23 cellular contexts compared by ENCODE assay signal in genomic region chr21:45261093-45261492, GRCh38. TPM values are rescaled to one million over a fixed set of nuclear protein-coding genes. Genes with fewer than 3 reads are reported as not detected.
DNase-seq lines count a peak whose midpoint lies in the region; ATAC-seq and TF ChIP-seq lines count a peak whose summit lies in the region.
"Had no signal": no experiment of that assay in that cellular context is flagged by ENCODE, and none has a peak within 500 bp of the region (broad histone marks: within the 10 kb centered on the region; RNA-seq: fewer than 3 reads in every experiment).

No MANE protein-coding gene starts in this region.

- H3K4me1 ChIP-seq in esophagus muscularis mucosa (no peaks in the 10 kb centered on the region), body of pancreas (no peaks in the 10 kb centered on the region)
- H3K4me1 ChIP-seq: BE2C, HAP-1 had no signal

- no peak for ATAC-seq in activated CD8-positive, alpha-beta memory T cell treated with anti-CD3 and anti-CD28 coated beads, Interleukin-2, amount 10 ng/mL, durations not matched to agents 7 days and 5 days
- ATAC-seq in body of pancreas = no peak

- POLR2A ChIA-PET in HEK293T (lab: Yijun Ruan, JAX) = no interaction called here

- TF ChIP-seq POLR2A in esophagus muscularis mucosa (IDR thresholded peaks at IDR 0.05; ENCODE audit: low read depth) (no peak), body of pancreas (IDR thresholded peaks at IDR 0.05) (no peak)

- peaks cover 20% of the 10 kb centered on the region for H3K36me3 Mint-ChIP-seq in activated CD8-positive, alpha-beta memory T cell treated with anti-CD3 and anti-CD28 coated beads, Interleukin-2, amount 10 ng/mL, durations not matched to agents 7 days and 5 days
- H3K36me3 Mint-ChIP-seq in osteocyte (ENCODE audit: unreplicated experiment) = peaks cover 26% of the 10 kb centered on the region
- H3K36me3 Mint-ChIP-seq: CD4-positive, CD25-positive, alpha-beta regulatory T cell had no signal

- peaks cover 28% of the 10 kb centered on the region for H3K4me1 Mint-ChIP-seq in activated CD8-positive, alpha-beta memory T cell treated with anti-CD3 and anti-CD28 coated beads, Interleukin-2, amount 10 ng/mL, durations not matched to agents 7 days and 5 days
- peaks cover 5% of the 10 kb centered on the region for H3K4me1 Mint-ChIP-seq in osteocyte (ENCODE audit: unreplicated experiment)

- no peaks in the 10 kb centered on the region for H3K27me3 ChIP-seq in H7 (ENCODE audit: control insufficient read depth, insufficient read depth, low read length)
- peaks cover 0 to 20% (median 0%) of the 10 kb centered on the region in 4 donors for H3K27me3 ChIP-seq in esophagus muscularis mucosa
- no peaks in the 10 kb centered on the region for H3K27me3 ChIP-seq in body of pancreas
- H3K27me3 ChIP-seq: BE2C had no signal

- H3K27ac Mint-ChIP-seq in activated CD8-positive, alpha-beta memory T cell treated with anti-CD3 and anti-CD28 coated beads, Interleukin-2, amount 10 ng/mL, durations not matched to agents 7 days and 5 days = no peak overlapping the region
- H3K27ac Mint-ChIP-seq in osteocyte (ENCODE audit: unreplicated experiment) = no peak overlapping the region
- H3K27ac Mint-ChIP-seq: CD4-positive, CD25-positive, alpha-beta regulatory T cell had no signal

- TF ChIP-seq EP300 in esophagus muscularis mucosa (IDR thresholded peaks at IDR 0.05) = no peak

- 87% methylated on average over 10 of the region's 10 CpGs for WGBS in esophagus muscularis mucosa
- 87 to 88% methylated on average over 10 of the region's 10 CpGs for WGBS in body of pancreas, 2 donors

- intact Hi-C loops in esophagus muscularis mucosa (cut with DNase I) = no loop called here
- intact Hi-C loops in body of pancreas (cut with DNase I) = no loop called here

- H3K9me3 ChIP-seq in esophagus muscularis mucosa (no peaks in the 10 kb centered on the region), body of pancreas (no peaks in the 10 kb centered on the region)
- H3K9me3 ChIP-seq: BE2C, HAP-1 had no signal

- H3K4me3 ChIP-seq in H7 (ENCODE audit: insufficient read depth, low read depth, low read length) (no peak overlapping the region), esophagus muscularis mucosa (no peak overlapping the region), body of pancreas (no peak overlapping the region)
- H3K4me3 ChIP-seq: HAP-1 had no signal

- CTCF ChIA-PET in activated CD8-positive, alpha-beta memory T cell treated with anti-CD3 and anti-CD28 coated beads, Interleukin-2, amount 10 ng/mL, durations not matched to agents 7 days and 5 days (lab: Charles Lee) = no interaction called here
- CTCF ChIA-PET in HEK293T (lab: Yijun Ruan, JAX) = no interaction called here

- no peaks in the 10 kb centered on the region for H3K9me3 Mint-ChIP-seq in activated CD8-positive, alpha-beta memory T cell treated with anti-CD3 and anti-CD28 coated beads, Interleukin-2, amount 10 ng/mL, durations not matched to agents 7 days and 5 days (ENCODE audit: low read depth)
- H3K9me3 Mint-ChIP-seq in osteocyte (ENCODE audit: unreplicated experiment) = no peaks in the 10 kb centered on the region

- H3K27ac ChIP-seq in esophagus muscularis mucosa (replicated peaks in 1 of 4) (no peak overlapping the region), body of pancreas (no peak overlapping the region)
- H3K27ac ChIP-seq: KMS-11, RWPE1 had no signal

- H3K27me3 Mint-ChIP-seq in activated CD8-positive, alpha-beta memory T cell treated with anti-CD3 and anti-CD28 coated beads, Interleukin-2, amount 10 ng/mL, durations not matched to agents 7 days and 5 days = peaks cover 10% of the 10 kb centered on the region
- H3K27me3 Mint-ChIP-seq in osteocyte (ENCODE audit: unreplicated experiment) = no peaks in the 10 kb centered on the region
- H3K27me3 Mint-ChIP-seq: CD4-positive, CD25-positive, alpha-beta regulatory T cell had no signal

- H3K36me3 ChIP-seq in H7 (replicated peaks; ENCODE audit: control insufficient read depth, insufficient read depth, low read length) = peaks cover 17% of the 10 kb centered on the region
- peaks cover 10 to 39% (median 33%) of the 10 kb centered on the region in 4 donors for H3K36me3 ChIP-seq in esophagus muscularis mucosa
- peaks cover 4 to 16% of the 10 kb centered on the region in 2 donors for H3K36me3 ChIP-seq in body of pancreas (replicated peaks in 1 of 2; ENCODE audit: insufficient read depth in 1 of 2, low read depth in 2 of 2)

- no peak overlapping the region for H3K4me3 Mint-ChIP-seq in activated CD8-positive, alpha-beta memory T cell treated with anti-CD3 and anti-CD28 coated beads, Interleukin-2, amount 10 ng/mL, durations not matched to agents 7 days and 5 days
- H3K4me3 Mint-ChIP-seq in osteocyte (ENCODE audit: unreplicated experiment) = no peak overlapping the region
- H3K4me3 Mint-ChIP-seq: CD4-positive, CD25-positive, alpha-beta regulatory T cell had no signal

- TF ChIP-seq CTCF in esophagus muscularis mucosa (IDR thresholded peaks at IDR 0.05) (no peak), osteocyte (IDR thresholded peaks at IDR 0.05) (no peak), body of pancreas (IDR thresholded peaks at IDR 0.05) (no peak)

- DNase-seq in activated CD8-positive, alpha-beta memory T cell treated with anti-CD3 and anti-CD28 coated beads, Interleukin-2, amount 10 ng/mL, durations not matched to agents 7 days and 5 days = peak; percentile 22
- no peak for DNase-seq in activated CD8-positive, alpha-beta memory T cell treated with anti-CD3 and anti-CD28 coated beads for 24 hours
- DNase-seq in H7 (peak; percentile 28), esophagus muscularis mucosa (ENCODE audit: extremely low spot score) (peak; percentile 57), osteocyte (ENCODE audit: extremely low spot score, unreplicated experiment) (peak; percentile 70), body of pancreas (no peak), HEK293T (ENCODE audit: extremely low spot score) (no peak), medulla oblongata (ENCODE audit: extremely low spot score) (no peak)
- DNase-seq: BE2C; CD4-positive, CD25-positive, alpha-beta regulatory T cell; DMS79 treated with DMSO at 0.1 percent for 48 hours; IMR-90; NCI-H1105; NCI-H146; NCI-H2081; NCI-H2171; NCI-H345; NCI-H524; NCI-H774; NK-92 treated with Interleukin-12 subunit alpha and Interleukin-12 subunit beta, amount 100 ng/mL, for 24 hours had no signal

TF ChIP-seq in HEK293T, 16 proteins besides CTCF, POLR2A, EP300 and RAD21:
- TF ChIP-seq FOXA1 (IDR thresholded peaks at IDR 0.05) (no peak), FOXM1 (IDR thresholded peaks at IDR 0.05; ENCODE audit: borderline replicate concordance) (no peak), SUZ12 (IDR thresholded peaks at IDR 0.05) (no peak), BHLHE40 (IDR thresholded peaks at IDR 0.05; ENCODE audit: borderline replicate concordance) (no peak), PKNOX1 (IDR thresholded peaks at IDR 0.05) (no peak), CTBP1 (IDR thresholded peaks at IDR 0.05; ENCODE audit: borderline replicate concordance) (no peak), NFRKB (IDR thresholded peaks at IDR 0.05) (no peak), ARNT (IDR thresholded peaks at IDR 0.05) (no peak), ELF4 (IDR thresholded peaks at IDR 0.05) (no peak), SP1 (IDR thresholded peaks at IDR 0.05) (no peak), ZNF384 (IDR thresholded peaks at IDR 0.05) (no peak)

RNA-seq across cellular contexts. Expression of gene POFUT2, which starts 26.6 kb away (rescaled TPM):
- 10 to 100 TPM; 16.4 to 19.5 TPM for total RNA-seq in activated CD8-positive, alpha-beta memory T cell treated with anti-CD3 and anti-CD28 coated beads, Interleukin-2, amount 10 ng/mL, durations not matched to agents 7 days and 5 days
- total RNA-seq in H7 (2014; rRNA removed; shearing (Covaris generic)) = 25.4 and 26.9 TPM in 2 replicates
- total RNA-seq in esophagus muscularis mucosa = 10 to 100 TPM; 15.8 to 21.6 (median 18.7) TPM
- 62.7 and 63.7 TPM in 2 replicates for total RNA-seq in osteocyte
- 10 to 100 TPM; 16.3 to 46.1 TPM for total RNA-seq in body of pancreas

Comparison
In these comparisons a context has a peak if more than half of its experiments do, and no peak if none do; other contexts are left out.
1. DNase-seq: peak in activated CD8-positive, alpha-beta memory T cell treated with anti-CD3 and anti-CD28 coated beads, Interleukin-2, amount 10 ng/mL, durations not matched to agents 7 days and 5 days (single experiment), H7 (single experiment), esophagus muscularis mucosa (single experiment) and osteocyte (single experiment); none in activated CD8-positive, alpha-beta memory T cell treated with anti-CD3 and anti-CD28 coated beads for 24 hours (single experiment), body of pancreas (0 of 4), HEK293T (single experiment) and medulla oblongata (single experiment).